ENCODE assay signal across 2 cellular contexts in genomic region chr17:12395733-12396354, GRCh38.
TF ChIP-seq lines count a peak whose summit lies in the region.

No MANE protein-coding gene starts in this region.

TF ChIP-seq in HCT116, 20 proteins besides CTCF, POLR2A, EP300 and RAD21 (continued from another document):
- no peak for TF ChIP-seq REST (IDR thresholded peaks at IDR 0.05; ENCODE audit: low read depth)

TF ChIP-seq in liver, 16 proteins besides CTCF, POLR2A, EP300 and RAD21 (continued from another document):
- TF ChIP-seq, protein P1, sequence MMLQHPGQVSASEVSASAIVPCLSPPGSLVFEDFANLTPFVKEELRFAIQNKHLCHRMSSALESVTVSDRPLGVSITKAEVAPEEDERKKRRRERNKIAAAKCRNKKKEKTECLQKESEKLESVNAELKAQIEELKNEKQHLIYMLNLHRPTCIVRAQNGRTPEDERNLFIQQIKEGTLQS (IDR thresholded peaks at IDR 0.05) = no peak
- no peak for TF ChIP-seq GABPA (IDR thresholded peaks at IDR 0.05 in 1 of 2, conservative IDR thresholded peaks at IDR 0.05 in 1 of 2)
- TF ChIP-seq, protein P2, sequence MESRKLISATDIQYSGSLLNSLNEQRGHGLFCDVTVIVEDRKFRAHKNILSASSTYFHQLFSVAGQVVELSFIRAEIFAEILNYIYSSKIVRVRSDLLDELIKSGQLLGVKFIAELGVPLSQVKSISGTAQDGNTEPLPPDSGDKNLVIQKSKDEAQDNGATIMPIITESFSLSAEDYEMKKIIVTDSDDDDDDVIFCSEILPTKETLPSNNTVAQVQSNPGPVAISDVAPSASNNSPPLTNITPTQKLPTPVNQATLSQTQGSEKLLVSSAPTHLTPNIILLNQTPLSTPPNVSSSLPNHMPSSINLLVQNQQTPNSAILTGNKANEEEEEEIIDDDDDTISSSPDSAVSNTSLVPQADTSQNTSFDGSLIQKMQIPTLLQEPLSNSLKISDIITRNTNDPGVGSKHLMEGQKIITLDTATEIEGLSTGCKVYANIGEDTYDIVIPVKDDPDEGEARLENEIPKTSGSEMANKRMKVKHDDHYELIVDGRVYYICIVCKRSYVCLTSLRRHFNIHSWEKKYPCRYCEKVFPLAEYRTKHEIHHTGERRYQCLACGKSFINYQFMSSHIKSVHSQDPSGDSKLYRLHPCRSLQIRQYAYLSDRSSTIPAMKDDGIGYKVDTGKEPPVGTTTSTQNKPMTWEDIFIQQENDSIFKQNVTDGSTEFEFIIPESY (IDR thresholded peaks at IDR 0.05) = no peak
- TF ChIP-seq HNF4G (IDR thresholded peaks at IDR 0.05) = no peak
- no peak for TF ChIP-seq JUND (IDR thresholded peaks at IDR 0.05)
- TF ChIP-seq YY1 (IDR thresholded peaks at IDR 0.05) = no peak
- no peak for TF ChIP-seq NR2F2 (IDR thresholded peaks at IDR 0.05)
- no peak for TF ChIP-seq EGR1 (IDR thresholded peaks at IDR 0.05; ENCODE audit: low read depth in 2 of 2)
- no peak for TF ChIP-seq FOXA1 (IDR thresholded peaks at IDR 0.05)
- TF ChIP-seq HNF4A (conservative IDR thresholded peaks at IDR 0.05) = no peak
TF ChIP-seq in liver: peak in this region for 0.
